Comparison of ENCODE assay signal across 22 cellular contexts in the genomic region with DNA sequence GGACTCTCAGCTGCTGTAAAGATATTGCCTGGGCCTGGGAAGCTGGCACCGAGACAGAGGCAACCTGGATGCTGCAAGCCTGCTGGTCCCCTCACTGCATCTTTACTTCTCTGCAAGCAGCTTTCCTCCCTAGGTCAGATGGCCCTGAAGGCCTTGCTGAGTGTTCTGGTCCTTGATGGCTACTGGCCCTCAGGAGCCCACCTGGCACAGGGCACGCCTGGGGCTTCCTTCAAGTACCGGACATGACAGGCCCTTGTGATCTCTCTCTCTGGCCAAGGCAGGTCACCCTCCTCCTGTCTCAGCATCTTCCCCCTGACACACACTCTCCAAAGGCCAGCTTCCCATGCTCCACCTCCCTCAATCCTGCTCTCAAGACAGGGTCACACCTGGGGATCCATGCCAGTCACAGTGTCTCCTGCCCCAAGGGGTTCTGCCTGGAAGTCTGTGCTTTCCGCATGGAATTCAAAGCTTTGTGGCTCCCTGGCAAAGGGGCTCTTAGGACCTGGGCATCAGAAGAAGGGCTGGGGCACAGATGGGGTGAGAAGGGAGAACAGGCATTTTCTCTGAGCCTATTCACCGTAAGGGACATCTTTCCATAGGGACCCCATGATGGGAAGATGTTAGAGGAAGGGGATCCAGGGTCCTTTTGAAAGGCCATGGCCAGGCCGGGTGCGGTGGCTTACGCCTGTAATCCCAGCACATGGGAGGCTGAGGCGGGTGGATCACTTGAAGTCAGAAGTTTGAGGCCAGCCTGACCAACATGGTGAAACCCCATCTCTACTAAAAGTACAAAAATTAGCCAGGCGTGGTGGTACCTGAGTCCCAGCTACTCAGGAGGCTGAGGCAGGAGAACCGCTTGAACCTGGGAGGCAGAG.
"Had no signal": no experiment of that assay in that cellular context is flagged by ENCODE, and none has a peak within 500 bp of the region (broad histone marks: within the 10 kb centered on the region; RNA-seq: fewer than 3 reads in every experiment).

No MANE protein-coding gene starts in this region.

- H3K4me1 Mint-ChIP-seq: natural killer cell; stimulated activated effector memory CD8-positive, alpha-beta T cell treated with anti-CD3 and anti-CD28 coated beads, Interleukin-12 subunit alpha, Interleukin-12 subunit beta, amount 100 ng/mL, for 72 hours had no signal

- H3K27ac ChIP-seq: heart right ventricle, hepatocyte, left ventricle myocardium inferior, parathyroid adenoma, sigmoid colon, spleen, suprapubic skin, thoracic aorta, tibial artery had no signal

- H3K27ac Mint-ChIP-seq: natural killer cell; nephron progenitor cell; progenitor cell of endocrine pancreas; stimulated activated effector memory CD8-positive, alpha-beta T cell treated with anti-CD3 and anti-CD28 coated beads, Interleukin-12 subunit alpha, Interleukin-12 subunit beta, amount 100 ng/mL, for 72 hours; stimulated activated naive CD8-positive, alpha-beta T cell treated with anti-CD3 and anti-CD28 coated beads, Interleukin-15, Interleukin-2, amounts not matched to agents 100 ng/mL and 50 ng/mL, for 24 hours had no signal

- H3K4me3 ChIP-seq: heart right ventricle, hepatocyte, left ventricle myocardium inferior, lung, sigmoid colon, spleen, suprapubic skin, thoracic aorta, tibial artery had no signal

- H3K36me3 ChIP-seq: heart right ventricle, left ventricle myocardium inferior, sigmoid colon, spleen, suprapubic skin, thoracic aorta, tibial artery had no signal

- H2AFZ ChIP-seq: hepatocyte, parathyroid adenoma had no signal

- DNase-seq: heart right ventricle; islet precursor cell; left ventricle myocardium inferior; natural killer cell; nephron progenitor cell; nucleus accumbens; right cardiac atrium; sigmoid colon; small intestine; spleen; stimulated activated CD4-positive, alpha-beta T cell treated with anti-CD3 and anti-CD28 coated beads, Interleukin-4, amount 100 ng/mL, for 24 hours; stimulated activated naive CD4-positive, alpha-beta T cell; trophoblast cell had no signal

- H3K9me3 Mint-ChIP-seq: natural killer cell; nephron progenitor cell; stimulated activated effector memory CD8-positive, alpha-beta T cell treated with anti-CD3 and anti-CD28 coated beads, Interleukin-12 subunit alpha, Interleukin-12 subunit beta, amount 100 ng/mL, for 72 hours; stimulated activated naive CD8-positive, alpha-beta T cell treated with anti-CD3 and anti-CD28 coated beads, Interleukin-15, Interleukin-2, amounts not matched to agents 100 ng/mL and 50 ng/mL, for 24 hours had no signal

- H3K79me2 ChIP-seq: hepatocyte, parathyroid adenoma had no signal

- H3K4me3 Mint-ChIP-seq: natural killer cell; nephron progenitor cell; stimulated activated effector memory CD8-positive, alpha-beta T cell treated with anti-CD3 and anti-CD28 coated beads, Interleukin-12 subunit alpha, Interleukin-12 subunit beta, amount 100 ng/mL, for 72 hours; stimulated activated naive CD8-positive, alpha-beta T cell treated with anti-CD3 and anti-CD28 coated beads, Interleukin-15, Interleukin-2, amounts not matched to agents 100 ng/mL and 50 ng/mL, for 24 hours had no signal

- H3K36me3 Mint-ChIP-seq: natural killer cell; stimulated activated effector memory CD8-positive, alpha-beta T cell treated with anti-CD3 and anti-CD28 coated beads, Interleukin-12 subunit alpha, Interleukin-12 subunit beta, amount 100 ng/mL, for 72 hours had no signal

- H3K4me2 ChIP-seq: hepatocyte had no signal

- ATAC-seq: heart right ventricle; natural killer cell; right cardiac atrium; stimulated activated effector memory CD8-positive, alpha-beta T cell treated with anti-CD3 and anti-CD28 coated beads, Interleukin-12 subunit alpha, Interleukin-12 subunit beta, amount 100 ng/mL, for 72 hours had no signal

- H3K9ac ChIP-seq: parathyroid adenoma had no signal

- H3K9me3 ChIP-seq: heart right ventricle, left ventricle myocardium inferior, sigmoid colon, spleen, suprapubic skin, thoracic aorta, tibial artery had no signal
